ENCODE assay signal across 33 cellular contexts in genomic region chr4:44320833-44321232, GRCh38.
"Had no signal": no experiment of that assay in that cellular context is flagged by ENCODE, and none has a peak within 500 bp of the region (broad histone marks: within the 10 kb centered on the region; RNA-seq: fewer than 3 reads in every experiment).

No MANE protein-coding gene starts in this region.

- H3K4me1 Mint-ChIP-seq: activated CD4-positive, alpha-beta T cell treated with anti-CD3 and anti-CD28 coated beads for 36 hours; activated CD4-positive, alpha-beta T cell treated with anti-CD3 and anti-CD28 coated beads, Interleukin-2, amount 10 ng/mL, durations not matched to agents 7 days and 5 days; activated naive CD4-positive, alpha-beta T cell treated with anti-CD3 and anti-CD28 coated beads, Interleukin-2, amount 50 U/mL, for 24 hours; activated naive CD8-positive, alpha-beta T cell treated with anti-CD3 and anti-CD28 coated beads, Interleukin-2, amount 10 ng/mL, durations not matched to agents 7 days and 5 days; IgD-negative memory B cell had no signal

- ATAC-seq: activated CD4-positive, alpha-beta T cell treated with anti-CD3 and anti-CD28 coated beads for 36 hours; activated CD4-positive, CD25-positive, alpha-beta regulatory T cell treated with anti-CD3 and anti-CD28 coated beads, Interleukin-2, amount 50 U/mL, for 24 hours; activated CD8-positive, alpha-beta T cell treated with anti-CD3 and anti-CD28 coated beads, Interleukin-2, amount 10 ng/mL, durations not matched to agents 7 days and 5 days; body of pancreas; PC-3; WTC11 had no signal

- H3K9me3 Mint-ChIP-seq: WTC11 had no signal

- H3K4me3 ChIP-seq: body of pancreas, breast epithelium, Peyer's patch, SJSA1 had no signal

- H3K4me1 ChIP-seq: body of pancreas, breast epithelium, Peyer's patch, SJSA1 had no signal

- H3K27me3 ChIP-seq: body of pancreas, breast epithelium, Peyer's patch, SJSA1 had no signal

- DNase-seq: activated CD4-positive, alpha-beta T cell treated with anti-CD3 and anti-CD28 coated beads for 36 hours; activated CD4-positive, alpha-beta T cell treated with anti-CD3 and anti-CD28 coated beads, Interleukin-2, amount 10 ng/mL, durations not matched to agents 7 days and 5 days; activated CD4-positive, alpha-beta T cell treated with anti-CD3 and anti-CD28 coated beads, Interleukin-2, amount 50 U/mL, for 48 hours; activated CD8-positive, alpha-beta T cell treated with anti-CD3 and anti-CD28 coated beads, Interleukin-2, amount 10 ng/mL, durations not matched to agents 7 days and 5 days; activated gamma-delta T cell; activated naive CD4-positive, alpha-beta T cell treated with Interleukin-2 at 50 U/mL for 16 hours; activated naive CD8-positive, alpha-beta T cell treated with anti-CD3 and anti-CD28 coated beads, Interleukin-2, amount 10 ng/mL, durations not matched to agents 7 days and 5 days; activated T-cell treated with anti-CD3 and anti-CD28 coated beads, Interleukin-2, amount 50 U/mL, for 24 hours; amygdala; body of pancreas; Karpas-422; KBM-7; NCI-H1048; NCI-H1436 treated with DMSO at 0.1 percent for 48 hours; NCI-H1694 treated with DMSO at 0.1 percent for 48 hours; NCI-H2029; NCI-H345; NCI-H524 treated with DMSO at 0.1 percent for 48 hours; NK-92 treated with Interleukin-12 subunit alpha and Interleukin-12 subunit beta, amount 100 ng/mL, for 24 hours; PC-3; Peyer's patch; RPMI8226; SHP77 treated with DMSO at 0.1 percent for 48 hours; SK-N-SH had no signal

- H3K27ac ChIP-seq: body of pancreas, breast epithelium, Peyer's patch, SJSA1 had no signal

- H3K36me3 Mint-ChIP-seq: activated naive CD4-positive, alpha-beta T cell treated with anti-CD3 and anti-CD28 coated beads, Interleukin-2, amount 50 U/mL, for 24 hours; activated naive CD8-positive, alpha-beta T cell treated with anti-CD3 and anti-CD28 coated beads, Interleukin-2, amount 10 ng/mL, durations not matched to agents 7 days and 5 days; IgD-negative memory B cell; WTC11 had no signal

- H3K27me3 Mint-ChIP-seq: activated CD4-positive, alpha-beta T cell treated with anti-CD3 and anti-CD28 coated beads for 36 hours; activated CD4-positive, alpha-beta T cell treated with anti-CD3 and anti-CD28 coated beads, Interleukin-2, amount 10 ng/mL, durations not matched to agents 7 days and 5 days; activated naive CD4-positive, alpha-beta T cell treated with anti-CD3 and anti-CD28 coated beads, Interleukin-2, amount 50 U/mL, for 24 hours; activated naive CD8-positive, alpha-beta T cell treated with anti-CD3 and anti-CD28 coated beads, Interleukin-2, amount 10 ng/mL, durations not matched to agents 7 days and 5 days; activated T-cell treated with anti-CD3 and anti-CD28 coated beads, Interleukin-2, amount 50 U/mL, for 24 hours; IgD-negative memory B cell had no signal

- H3K9me3 ChIP-seq: body of pancreas, breast epithelium, Peyer's patch, SJSA1, SK-N-SH had no signal

- H3K4me3 Mint-ChIP-seq: activated CD4-positive, alpha-beta T cell treated with anti-CD3 and anti-CD28 coated beads for 36 hours; activated CD4-positive, alpha-beta T cell treated with anti-CD3 and anti-CD28 coated beads, Interleukin-2, amount 10 ng/mL, durations not matched to agents 7 days and 5 days; activated CD8-positive, alpha-beta T cell treated with anti-CD3 and anti-CD28 coated beads, Interleukin-2, amount 10 ng/mL, durations not matched to agents 7 days and 5 days; activated naive CD4-positive, alpha-beta T cell treated with anti-CD3 and anti-CD28 coated beads, Interleukin-2, amount 50 U/mL, for 24 hours; activated naive CD8-positive, alpha-beta T cell treated with anti-CD3 and anti-CD28 coated beads, Interleukin-2, amount 10 ng/mL, durations not matched to agents 7 days and 5 days; activated T-cell treated with anti-CD3 and anti-CD28 coated beads, Interleukin-2, amount 50 U/mL, for 24 hours; IgD-negative memory B cell; T-helper 1 cell treated with Interleukin-12 subunit alpha and Interleukin-12 subunit beta and Interleukin-4 antibody, amounts not matched to agents 30 μg/mL and 1 μg/mL, for 36 hours; T-helper 2 cell treated with Interferon-gamma antibody and Interleukin-4, amounts not matched to agents 5 μg/mL and 100 μg/mL, for 36 hours; WTC11 had no signal

- H3K36me3 ChIP-seq: breast epithelium, Peyer's patch, SJSA1 had no signal

- H3K27ac Mint-ChIP-seq: activated CD4-positive, alpha-beta T cell treated with anti-CD3 and anti-CD28 coated beads for 36 hours; activated CD4-positive, alpha-beta T cell treated with anti-CD3 and anti-CD28 coated beads, Interleukin-2, amount 10 ng/mL, durations not matched to agents 7 days and 5 days; activated CD8-positive, alpha-beta T cell treated with anti-CD3 and anti-CD28 coated beads, Interleukin-2, amount 10 ng/mL, durations not matched to agents 7 days and 5 days; activated naive CD4-positive, alpha-beta T cell treated with anti-CD3 and anti-CD28 coated beads, Interleukin-2, amount 50 U/mL, for 24 hours; activated naive CD8-positive, alpha-beta T cell treated with anti-CD3 and anti-CD28 coated beads, Interleukin-2, amount 10 ng/mL, durations not matched to agents 7 days and 5 days; activated T-cell treated with anti-CD3 and anti-CD28 coated beads, Interleukin-2, amount 50 U/mL, for 24 hours; activated T-helper 2 cell treated with anti-CD3 and anti-CD28 coated beads, Interferon-gamma antibody, Interleukin-2, Interleukin-4, amounts not matched to agents 10 μg/mL and 5 μg/mL and 100 μg/mL, durations not matched to agents 14 hours and 24 hours and 36 hours; IgD-negative memory B cell; T-helper 1 cell treated with Interleukin-12 subunit alpha and Interleukin-12 subunit beta and Interleukin-4 antibody, amounts not matched to agents 30 μg/mL and 1 μg/mL, for 36 hours; T-helper 2 cell treated with Interferon-gamma antibody and Interleukin-4, amounts not matched to agents 5 μg/mL and 100 μg/mL, for 36 hours; WTC11 had no signal
